1 cellular context compared by ENCODE assay signal in the genomic region with DNA sequence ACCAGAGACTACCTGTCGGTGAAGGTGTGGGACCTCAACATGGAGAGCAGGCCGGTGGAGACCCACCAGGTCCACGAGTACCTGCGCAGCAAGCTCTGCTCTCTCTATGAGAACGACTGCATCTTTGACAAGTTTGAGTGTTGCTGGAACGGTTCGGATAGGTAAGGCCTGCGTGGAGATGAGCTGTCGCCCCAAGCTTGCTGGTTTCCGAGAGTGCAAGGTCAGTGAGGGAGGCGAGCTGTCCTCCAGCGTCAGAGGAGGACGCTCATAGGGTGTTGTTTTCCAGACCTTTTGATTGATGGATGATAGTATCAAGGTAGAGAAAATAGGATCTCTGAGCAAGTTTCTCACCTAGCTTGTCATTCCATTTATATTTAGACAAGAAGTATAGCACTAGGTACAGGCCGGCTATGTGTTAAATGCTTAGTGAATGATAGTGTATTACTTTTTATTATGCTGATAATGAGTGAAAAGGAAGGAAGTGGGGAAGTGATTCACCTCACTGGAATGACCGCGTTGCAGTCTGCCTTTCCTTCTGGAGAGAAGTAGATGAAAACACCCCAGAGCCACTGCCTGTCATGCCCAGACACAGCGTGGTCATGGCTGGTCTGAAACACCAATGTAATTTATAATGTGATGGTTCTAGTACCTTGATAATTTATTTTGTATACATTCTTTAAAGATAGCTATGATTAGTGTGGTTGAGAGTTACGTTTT.
TF ChIP-seq lines count a peak whose summit lies in the region.

No MANE protein-coding gene starts in this region.

TF ChIP-seq in IMR-90, 13 proteins besides CTCF, POLR2A, EP300 and RAD21 (continued from another document):
- TF ChIP-seq RCOR1 (IDR thresholded peaks at IDR 0.05; ENCODE audit: insufficient replicate concordance, low read length) (no peak), MXI1 (IDR thresholded peaks at IDR 0.05; ENCODE audit: borderline replicate concordance, low read depth, low read length) (peak; percentile 82), FOS (IDR thresholded peaks at IDR 0.05; ENCODE audit: low read depth, low read length) (no peak)
